8 cellular contexts compared by ENCODE assay signal in genomic region chr17:31009036-31009702, GRCh38. TPM values are rescaled to one million over a fixed set of nuclear protein-coding genes. Genes with fewer than 3 reads are reported as not detected.
DNase-seq lines count a peak whose midpoint lies in the region; ATAC-seq, FAIRE-seq and TF ChIP-seq lines count a peak whose summit lies in the region.
"Not testable (repeated sequence)": the region's sequence is repeated elsewhere in the genome, so short reads cannot be mapped to it uniquely, and the experiment has no call there.

No MANE protein-coding gene starts in this region.

- not testable (repeated sequence) for H3K9me3 ChIP-seq in NT2/D1 (ENCODE audit: insufficient read depth, low read length); small intestine (ENCODE audit: control insufficient read depth, low read depth); vagina

- peak overlapping the region; percentile 73 for H3K27ac ChIP-seq in caudate nucleus (ENCODE audit: low read depth, low read length)
- H3K27ac ChIP-seq in small intestine (ENCODE audit: low read depth in 1 of 2, low read length in 1 of 2) = peak overlapping the region; percentile 1 to 76
- peak overlapping the region; percentile 93 for H3K27ac ChIP-seq in vagina

- peak; percentile 1; the same call in 1 of the 2 replicates for TF ChIP-seq POLR2A in GM12891 (IDR thresholded peaks at IDR 0.05; ENCODE audit: low read depth, low read length)
- not testable (repeated sequence) for TF ChIP-seq POLR2A in vagina (IDR thresholded peaks at IDR 0.05)

- DNase-seq in GM12891 (ENCODE audit: insufficient read length, low spot score) (peak; percentile 34), caudate nucleus (lab: John Stamatoyannopoulos, UW) (peak in 13 of 61 donors; percentile 20 to 55 (median 40)), memory B cell (ENCODE audit: low spot score in 2 of 2) (peak in 1 of 2 donors; percentile 27), small intestine (peak; percentile 36)
- not testable (repeated sequence) for DNase-seq in NT2/D1 (ENCODE audit: low read depth, low spot score); glutamatergic neuron; vagina (ENCODE audit: extremely low spot score in 2 of 2)
- peak; percentile 57 for DNase-seq in activated T-cell treated with anti-CD3 and anti-CD28 coated beads, Interleukin-2, amount 50 U/mL, for 24 hours

- not testable (repeated sequence) for TF ChIP-seq CTCF in glutamatergic neuron (IDR thresholded peaks at IDR 0.05; ENCODE audit: partially characterized antibody, unreplicated experiment); vagina (IDR thresholded peaks at IDR 0.05)

- WGBS in small intestine, 3 donors = 11 to 13% (median 12%) methylated on average over 33 of the region's 34 CpGs

- FAIRE-seq in GM12891 (lab: Jason Lieb, UNC); small intestine (lab: Jason Lieb, UNC): not testable (repeated sequence)

- H3K4me1 Mint-ChIP-seq in activated T-cell treated with anti-CD3 and anti-CD28 coated beads, Interleukin-2, amount 50 U/mL, for 24 hours (ENCODE audit: low read depth) = peaks cover 20% of the 10 kb centered on the region
- not testable (repeated sequence) for H3K4me1 Mint-ChIP-seq in glutamatergic neuron (ENCODE audit: low read depth, unreplicated experiment)
- peaks cover 18% of the 10 kb centered on the region for H3K4me1 Mint-ChIP-seq in memory B cell

- peak overlapping the region; percentile 83 for H3K4me3 Mint-ChIP-seq in activated T-cell treated with anti-CD3 and anti-CD28 coated beads, Interleukin-2, amount 50 U/mL, for 24 hours
- H3K4me3 Mint-ChIP-seq in glutamatergic neuron (ENCODE audit: unreplicated experiment) (peak overlapping the region; percentile 82), memory B cell (peak overlapping the region; percentile 87)

- H3K4me3 ChIP-seq in NT2/D1 (ENCODE audit: insufficient read length, low read depth) (peak overlapping the region; percentile 47), small intestine (ENCODE audit: low read depth in 1 of 2, low read length in 2 of 2) (peak overlapping the region; percentile 65 to 70), vagina (peak overlapping the region; percentile 64 to 76)

- not testable (repeated sequence) for H3K4me1 ChIP-seq in NT2/D1 (ENCODE audit: insufficient read depth, insufficient read length); small intestine (ENCODE audit: control insufficient read depth in 2 of 2, insufficient read depth in 1 of 2, low read depth in 1 of 2, low read length in 1 of 2); vagina

- H3K36me3 ChIP-seq in NT2/D1 (ENCODE audit: insufficient read depth, insufficient read length, low read length); small intestine (ENCODE audit: control insufficient read depth in 2 of 2, insufficient read depth in 2 of 2, low read length in 2 of 2); vagina: not testable (repeated sequence)

- H3K27me3 ChIP-seq in NT2/D1 (ENCODE audit: insufficient read depth, insufficient read length) = peaks cover 27% of the 10 kb centered on the region
- not testable (repeated sequence) for H3K27me3 ChIP-seq in small intestine (ENCODE audit: control insufficient read depth in 2 of 2, insufficient read depth in 2 of 2, low read length in 2 of 2); vagina

- H3K9ac ChIP-seq in NT2/D1 (ENCODE audit: insufficient read length, low read depth) = peak overlapping the region; percentile 61

- ATAC-seq in memory B cell (ENCODE audit: low read depth) = peak; percentile 21

- H3K27ac Mint-ChIP-seq in activated T-cell treated with anti-CD3 and anti-CD28 coated beads, Interleukin-2, amount 50 U/mL, for 24 hours = peak overlapping the region; percentile 88
- H3K27ac Mint-ChIP-seq in glutamatergic neuron (ENCODE audit: unreplicated experiment) = not testable (repeated sequence)
- H3K27ac Mint-ChIP-seq in memory B cell = peak overlapping the region; percentile 88

- not testable (repeated sequence) for H3K36me3 Mint-ChIP-seq in activated T-cell treated with anti-CD3 and anti-CD28 coated beads, Interleukin-2, amount 50 U/mL, for 24 hours (ENCODE audit: low read depth); glutamatergic neuron (ENCODE audit: unreplicated experiment); memory B cell

- peaks cover 20% of the 10 kb centered on the region for H3K27me3 Mint-ChIP-seq in activated T-cell treated with anti-CD3 and anti-CD28 coated beads, Interleukin-2, amount 50 U/mL, for 24 hours
- not testable (repeated sequence) for H3K27me3 Mint-ChIP-seq in glutamatergic neuron (ENCODE audit: unreplicated experiment); memory B cell

- not testable (repeated sequence) for H3K9me3 Mint-ChIP-seq in activated T-cell treated with anti-CD3 and anti-CD28 coated beads, Interleukin-2, amount 50 U/mL, for 24 hours; glutamatergic neuron (ENCODE audit: unreplicated experiment); memory B cell

- intact Hi-C loops in vagina (cut with DNase I) = not testable (repeated sequence)

RNA-seq across cellular contexts. Expression of gene RNF135, which starts 38.3 kb away (rescaled TPM):
- 6.9 TPM for polyA plus RNA-seq in GM12891 (2012; ENCODE audit: low read depth, missing spikeins)
- total RNA-seq in glutamatergic neuron (ENCODE audit: unreplicated experiment) (0.59 TPM), vagina (21.1 TPM)
- 10 to 100 TPM; 12.3 to 20.5 (median 16.3) TPM for polyA plus RNA-seq in small intestine

Comparison
In these comparisons a context has a peak if more than half of its experiments do, and no peak if none do; other contexts are left out.
1. H3K27ac ChIP-seq: peak in every context shown above with its lines; median percentile 93 in vagina; 73 in caudate nucleus; 38 in small intestine.
2. RNA of gene RNF135, which starts 38.3 kb away (total RNA-seq): 21.1 TPM in vagina (single experiment); 0.59 TPM in glutamatergic neuron (single experiment); every median in the first group is over 10 times any median in the second.
3. Peak in every context shown above with its lines, with median percentiles within 50 percentile points of each other: H3K4me3 ChIP-seq and H3K4me3 Mint-ChIP-seq.